1 cellular context compared by ENCODE assay signal in genomic region chr10:133261726-133262325, GRCh38.
TF ChIP-seq lines count a peak whose summit lies in the region.

No MANE protein-coding gene starts in this region.

TF ChIP-seq in IMR-90, 13 proteins besides CTCF, POLR2A, EP300 and RAD21:
- TF ChIP-seq CHD1 (IDR thresholded peaks at IDR 0.05; ENCODE audit: low read depth, low read length) (no peak), FOS (IDR thresholded peaks at IDR 0.05; ENCODE audit: low read depth, low read length) (no peak), RFX5 (IDR thresholded peaks at IDR 0.05; ENCODE audit: low read depth, low read length) (no peak)
- TF ChIP-seq, protein P1, sequence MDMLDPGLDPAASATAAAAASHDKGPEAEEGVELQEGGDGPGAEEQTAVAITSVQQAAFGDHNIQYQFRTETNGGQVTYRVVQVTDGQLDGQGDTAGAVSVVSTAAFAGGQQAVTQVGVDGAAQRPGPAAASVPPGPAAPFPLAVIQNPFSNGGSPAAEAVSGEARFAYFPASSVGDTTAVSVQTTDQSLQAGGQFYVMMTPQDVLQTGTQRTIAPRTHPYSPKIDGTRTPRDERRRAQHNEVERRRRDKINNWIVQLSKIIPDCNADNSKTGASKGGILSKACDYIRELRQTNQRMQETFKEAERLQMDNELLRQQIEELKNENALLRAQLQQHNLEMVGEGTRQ (IDR thresholded peaks at IDR 0.05; ENCODE audit: low read depth, low read length): no peak
